38 cellular contexts compared by ENCODE assay signal in the genomic region with DNA sequence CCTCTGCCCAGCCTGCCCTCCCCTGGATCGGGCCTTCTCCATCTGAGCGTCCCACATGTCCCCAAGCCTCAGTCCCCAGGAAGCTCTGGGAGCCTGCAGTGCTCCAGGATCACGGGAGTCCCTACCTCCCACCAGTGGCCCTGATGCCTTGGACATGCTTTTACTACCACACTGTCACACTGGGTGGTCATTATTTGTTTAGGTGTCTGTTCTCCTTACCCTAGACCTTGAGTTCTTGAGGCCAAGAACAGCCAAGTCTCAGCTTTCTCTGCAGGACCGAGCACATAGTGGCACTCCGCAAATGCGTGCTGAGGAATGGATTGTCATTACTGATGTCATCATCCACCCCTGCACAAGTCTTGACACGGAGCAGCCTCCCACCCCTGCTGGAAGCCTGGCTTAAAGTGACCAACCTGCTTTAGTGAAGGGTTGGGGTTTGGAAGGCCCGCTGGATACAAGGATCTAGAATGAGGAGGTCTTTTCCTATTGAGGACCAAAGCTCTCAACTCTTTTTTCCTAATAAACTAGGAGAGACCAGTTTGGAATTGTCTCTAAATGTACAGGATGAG.
"Had no signal": no experiment of that assay in that cellular context is flagged by ENCODE, and none has a peak within 500 bp of the region (broad histone marks: within the 10 kb centered on the region; RNA-seq: fewer than 3 reads in every experiment).

No MANE protein-coding gene starts in this region.

- H3K4me1 ChIP-seq: adrenal gland, body of pancreas, breast epithelium had no signal

- H3K36me3 ChIP-seq: adrenal gland, brain microvascular endothelial cell, breast epithelium, cardiac muscle cell had no signal

- DNase-seq: activated CD4-positive, alpha-beta memory T cell treated with anti-CD3 and anti-CD28 coated beads, Interleukin-2, amount 10 ng/mL, durations not matched to agents 7 days and 5 days; activated CD4-positive, alpha-beta T cell treated with anti-CD3 and anti-CD28 coated beads for 1 hour; activated CD4-positive, alpha-beta T cell treated with anti-CD3 and anti-CD28 coated beads for 36 hours; activated CD4-positive, alpha-beta T cell treated with anti-CD3 and anti-CD28 coated beads for 48 hours; activated CD4-positive, alpha-beta T cell treated with anti-CD3 and anti-CD28 coated beads, Interleukin-2, amount 10 ng/mL, durations not matched to agents 7 days and 5 days; activated CD4-positive, alpha-beta T cell treated with anti-CD3 and anti-CD28 coated beads, Interleukin-2, amount 50 U/mL, for 48 hours; activated CD4-positive, CD25-positive, alpha-beta regulatory T cell; activated CD8-positive, alpha-beta memory T cell treated with anti-CD3 and anti-CD28 coated beads for 24 hours; activated CD8-positive, alpha-beta memory T cell treated with anti-CD3 and anti-CD28 coated beads, Interleukin-2, amount 10 ng/mL, durations not matched to agents 7 days and 5 days; activated CD8-positive, alpha-beta memory T cell treated with anti-CD3 and anti-CD28 coated beads, Interleukin-2, amount 50 U/mL, for 48 hours; activated CD8-positive, alpha-beta T cell treated with anti-CD3 and anti-CD28 coated beads, Interleukin-2, amount 10 ng/mL, durations not matched to agents 7 days and 5 days; activated effector memory CD4-positive, alpha-beta T cell treated with Interleukin-2 at 50 U/mL for 16 hours; activated gamma-delta T cell; activated naive CD4-positive, alpha-beta T cell treated with anti-CD3 and anti-CD28 coated beads, Interleukin-2, amount 50 U/mL, for 16 hours; activated naive CD4-positive, alpha-beta T cell treated with Interleukin-2 at 50 U/mL for 16 hours; activated naive CD8-positive, alpha-beta T cell treated with anti-CD3 and anti-CD28 coated beads for 36 hours; activated T-cell treated with anti-CD3 and anti-CD28 coated beads, Interleukin-2, amount 50 U/mL, for 24 hours; activated T-cell treated with anti-CD3 and anti-CD28 coated beads, Interleukin-2, amount 50 U/mL, for 48 hours; adrenal gland; amniotic stem cell; body of pancreas; brain microvascular endothelial cell; cerebellar nuclear complex; T-helper 1 cell; T-helper 2 cell; T-helper 9 cell had no signal

- H3K9me3 ChIP-seq: adrenal gland, body of pancreas, breast epithelium had no signal

- FAIRE-seq: astrocyte, TTC549 had no signal

- H3K27me3 ChIP-seq: body of pancreas, brain microvascular endothelial cell, breast epithelium, cardiac muscle cell had no signal

- H3K36me3 Mint-ChIP-seq: activated CD8-positive, alpha-beta memory T cell treated with anti-CD3 and anti-CD28 coated beads, Interleukin-2, amount 10 ng/mL, durations not matched to agents 7 days and 5 days; activated naive CD4-positive, alpha-beta T cell treated with anti-CD3 and anti-CD28 coated beads, Interleukin-2, amount 50 U/mL, for 72 hours; activated naive CD8-positive, alpha-beta T cell treated with anti-CD3 and anti-CD28 coated beads for 36 hours; WTC11 had no signal

- H3K4me3 ChIP-seq: adrenal gland, body of pancreas, breast epithelium, cardiac muscle cell had no signal

- H3K27me3 Mint-ChIP-seq: activated CD4-positive, alpha-beta T cell treated with anti-CD3 and anti-CD28 coated beads for 36 hours; activated T-cell treated with anti-CD3 and anti-CD28 coated beads, Interleukin-2, amount 50 U/mL, for 24 hours; central memory CD8-positive, alpha-beta T cell had no signal

- ATAC-seq: activated CD4-positive, alpha-beta T cell treated with anti-CD3 and anti-CD28 coated beads for 36 hours; activated CD4-positive, CD25-positive, alpha-beta regulatory T cell treated with anti-CD3 and anti-CD28 coated beads, Interleukin-2, amount 50 U/mL, for 24 hours; activated CD8-positive, alpha-beta memory T cell treated with anti-CD3 and anti-CD28 coated beads, Interleukin-2, amount 10 ng/mL, durations not matched to agents 7 days and 5 days; activated CD8-positive, alpha-beta T cell treated with anti-CD3 and anti-CD28 coated beads, Interleukin-2, amount 10 ng/mL, durations not matched to agents 7 days and 5 days; activated naive CD4-positive, alpha-beta T cell treated with anti-CD3 and anti-CD28 coated beads, Interleukin-2, amount 50 U/mL, for 72 hours; body of pancreas; WTC11 had no signal

- H3K9me3 Mint-ChIP-seq: activated CD4-positive, alpha-beta memory T cell treated with anti-CD3 and anti-CD28 coated beads, Interleukin-2, amount 10 ng/mL, durations not matched to agents 7 days and 5 days; activated CD4-positive, alpha-beta T cell treated with anti-CD3 and anti-CD28 coated beads, Interleukin-2, amount 10 ng/mL, durations not matched to agents 7 days and 5 days; activated naive CD4-positive, alpha-beta T cell treated with anti-CD3 and anti-CD28 coated beads, Interleukin-2, amount 50 U/mL, for 72 hours; activated naive CD8-positive, alpha-beta T cell treated with anti-CD3 and anti-CD28 coated beads for 36 hours; activated T-cell treated with anti-CD3 and anti-CD28 coated beads, Interleukin-2, amount 50 U/mL, for 24 hours; activated T-helper 2 cell treated with anti-CD3 and anti-CD28 coated beads, Interferon-gamma antibody, Interleukin-2, Interleukin-4, amounts not matched to agents 10 μg/mL and 5 μg/mL and 100 μg/mL, durations not matched to agents 14 hours and 24 hours and 36 hours; central memory CD8-positive, alpha-beta T cell; T-helper 1 cell treated with Interleukin-12 subunit alpha and Interleukin-12 subunit beta and Interleukin-4 antibody, amounts not matched to agents 30 μg/mL and 1 μg/mL, for 36 hours; T-helper 2 cell treated with Interferon-gamma antibody and Interleukin-4, amounts not matched to agents 5 μg/mL and 100 μg/mL, for 36 hours; WTC11 had no signal

- H3K27ac Mint-ChIP-seq: activated CD4-positive, alpha-beta memory T cell treated with anti-CD3 and anti-CD28 coated beads, Interleukin-2, amount 10 ng/mL, durations not matched to agents 7 days and 5 days; activated CD4-positive, alpha-beta T cell treated with anti-CD3 and anti-CD28 coated beads for 36 hours; activated CD4-positive, alpha-beta T cell treated with anti-CD3 and anti-CD28 coated beads, Interleukin-2, amount 10 ng/mL, durations not matched to agents 7 days and 5 days; activated CD8-positive, alpha-beta memory T cell treated with anti-CD3 and anti-CD28 coated beads, Interleukin-2, amount 10 ng/mL, durations not matched to agents 7 days and 5 days; activated CD8-positive, alpha-beta T cell treated with anti-CD3 and anti-CD28 coated beads, Interleukin-2, amount 10 ng/mL, durations not matched to agents 7 days and 5 days; activated naive CD4-positive, alpha-beta T cell treated with anti-CD3 and anti-CD28 coated beads, Interleukin-2, amount 50 U/mL, for 72 hours; activated naive CD8-positive, alpha-beta T cell treated with anti-CD3 and anti-CD28 coated beads for 36 hours; activated T-cell treated with anti-CD3 and anti-CD28 coated beads, Interleukin-2, amount 50 U/mL, for 24 hours; activated T-helper 2 cell treated with anti-CD3 and anti-CD28 coated beads, Interferon-gamma antibody, Interleukin-2, Interleukin-4, amounts not matched to agents 10 μg/mL and 5 μg/mL and 100 μg/mL, durations not matched to agents 14 hours and 24 hours and 36 hours; T-helper 1 cell treated with Interleukin-12 subunit alpha and Interleukin-12 subunit beta and Interleukin-4 antibody, amounts not matched to agents 30 μg/mL and 1 μg/mL, for 36 hours; T-helper 2 cell treated with Interferon-gamma antibody and Interleukin-4, amounts not matched to agents 5 μg/mL and 100 μg/mL, for 36 hours; WTC11 had no signal

- H3K27ac ChIP-seq: adrenal gland, body of pancreas, brain microvascular endothelial cell, breast epithelium, cardiac muscle cell, VCaP had no signal

- H3K4me3 Mint-ChIP-seq: activated CD4-positive, alpha-beta memory T cell treated with anti-CD3 and anti-CD28 coated beads, Interleukin-2, amount 10 ng/mL, durations not matched to agents 7 days and 5 days; activated CD4-positive, alpha-beta T cell treated with anti-CD3 and anti-CD28 coated beads for 36 hours; activated CD4-positive, alpha-beta T cell treated with anti-CD3 and anti-CD28 coated beads, Interleukin-2, amount 10 ng/mL, durations not matched to agents 7 days and 5 days; activated CD8-positive, alpha-beta memory T cell treated with anti-CD3 and anti-CD28 coated beads, Interleukin-2, amount 10 ng/mL, durations not matched to agents 7 days and 5 days; activated CD8-positive, alpha-beta T cell treated with anti-CD3 and anti-CD28 coated beads, Interleukin-2, amount 10 ng/mL, durations not matched to agents 7 days and 5 days; activated naive CD8-positive, alpha-beta T cell treated with anti-CD3 and anti-CD28 coated beads for 36 hours; activated T-cell treated with anti-CD3 and anti-CD28 coated beads, Interleukin-2, amount 50 U/mL, for 24 hours; central memory CD8-positive, alpha-beta T cell; T-helper 1 cell treated with Interleukin-12 subunit alpha and Interleukin-12 subunit beta and Interleukin-4 antibody, amounts not matched to agents 30 μg/mL and 1 μg/mL, for 36 hours; T-helper 2 cell treated with Interferon-gamma antibody and Interleukin-4, amounts not matched to agents 5 μg/mL and 100 μg/mL, for 36 hours; WTC11 had no signal
